In genomic region chr10:118621304-118621942, GRCh38 we compare ENCODE assay signal across 15 cellular contexts. TPM values are rescaled to one million over a fixed set of nuclear protein-coding genes. Genes with fewer than 3 reads are reported as not detected.
DNase-seq lines count a peak whose midpoint lies in the region; FAIRE-seq and TF ChIP-seq lines count a peak whose summit lies in the region.
"Had no signal": no experiment of that assay in that cellular context is flagged by ENCODE, and none has a peak within 500 bp of the region (broad histone marks: within the 10 kb centered on the region; RNA-seq: fewer than 3 reads in every experiment).

No MANE protein-coding gene starts in this region.

- no peaks in the 10 kb centered on the region for H3K36me3 ChIP-seq in vagina
- H3K36me3 ChIP-seq: adrenal gland had no signal

- intact Hi-C loops in vagina (cut with DNase I): no loop called here

- TF ChIP-seq POLR2A in vagina (IDR thresholded peaks at IDR 0.05) (no peak), GM12891 (IDR thresholded peaks at IDR 0.05; ENCODE audit: low read depth, low read length) (no peak)

- peaks cover 17% of the 10 kb centered on the region for H3K4me1 Mint-ChIP-seq in activated CD4-positive, alpha-beta T cell treated with anti-CD3 and anti-CD28 coated beads, Interleukin-2, amount 10 ng/mL, durations not matched to agents 7 days and 5 days

- no peak for TF ChIP-seq CTCF in vagina (IDR thresholded peaks at IDR 0.05)

- no peaks in the 10 kb centered on the region for H3K27me3 Mint-ChIP-seq in activated CD4-positive, alpha-beta T cell treated with anti-CD3 and anti-CD28 coated beads, Interleukin-2, amount 10 ng/mL, durations not matched to agents 7 days and 5 days

- peak overlapping the region; percentile 40 for H3K27ac ChIP-seq in vagina
- H3K27ac ChIP-seq: adrenal gland, HL-60 had no signal

- no peak for FAIRE-seq in GM12891 (lab: Jason Lieb, UNC)

- no peaks in the 10 kb centered on the region for H3K36me3 Mint-ChIP-seq in activated CD4-positive, alpha-beta T cell treated with anti-CD3 and anti-CD28 coated beads, Interleukin-2, amount 10 ng/mL, durations not matched to agents 7 days and 5 days (ENCODE audit: low read depth)
- H3K36me3 Mint-ChIP-seq: WTC11 had no signal

- CTCF ChIA-PET in activated CD4-positive, alpha-beta T cell treated with anti-CD3 and anti-CD28 coated beads, Interleukin-2, amount 10 ng/mL, durations not matched to agents 7 days and 5 days (lab: Charles Lee): interaction anchor here (1.2 kb wide), 1 partner anchor 17 kb away, joined by 3 read pairs; no protein-coding TSS in a partner anchor

- peak overlapping the region; percentile 79 for H3K27ac Mint-ChIP-seq in activated CD4-positive, alpha-beta T cell treated with anti-CD3 and anti-CD28 coated beads, Interleukin-2, amount 10 ng/mL, durations not matched to agents 7 days and 5 days
- H3K27ac Mint-ChIP-seq: WTC11 had no signal

- H3K9me3 Mint-ChIP-seq in activated CD4-positive, alpha-beta T cell treated with anti-CD3 and anti-CD28 coated beads, Interleukin-2, amount 10 ng/mL, durations not matched to agents 7 days and 5 days: no peaks in the 10 kb centered on the region

- POLR2A ChIA-PET in activated CD4-positive, alpha-beta T cell treated with anti-CD3 and anti-CD28 coated beads, Interleukin-2, amount 10 ng/mL, durations not matched to agents 7 days and 5 days (lab: Charles Lee): no interaction called here

- DNase-seq in stimulated activated naive CD4-positive, alpha-beta T cell (lab: John Stamatoyannopoulos, UW): peak in 4 of 6 experiments; percentile 1 to 65 (median 52)
- no peak for DNase-seq in stimulated activated naive CD4-positive, alpha-beta T cell treated with Interleukin-2 at 50 U/mL for 16 hours (lab: John Stamatoyannopoulos, UW)
- DNase-seq in activated CD4-positive, alpha-beta T cell treated with anti-CD3 and anti-CD28 coated beads, Interleukin-2, amount 10 ng/mL, durations not matched to agents 7 days and 5 days: peak; percentile 54
- DNase-seq in kidney tubule cell (ENCODE audit: low spot score) (peak; percentile 3), vagina (ENCODE audit: extremely low spot score in 2 of 2) (no peak), GM12891 (ENCODE audit: insufficient read length, low spot score) (no peak), dedifferentiated amniotic fluid mesenchymal stem cell (ENCODE audit: extremely low spot score) (no peak), activated gamma-delta T cell treated with Interleukin-2 at 50 U/mL for 16 hours (no peak)
- DNase-seq: adrenal gland, cortex of kidney, NCI-H446 treated with DMSO at 0.1 percent for 48 hours, retina, SHP77 treated with DMSO at 0.1 percent for 48 hours had no signal

- no peak overlapping the region for H3K4me3 ChIP-seq in vagina
- H3K4me3 ChIP-seq: adrenal gland had no signal

- H3K4me1 ChIP-seq in vagina: peaks cover 27% of the 10 kb centered on the region
- H3K4me1 ChIP-seq: adrenal gland had no signal

- H3K27me3 ChIP-seq in vagina: no peaks in the 10 kb centered on the region
- H3K27me3 ChIP-seq: adrenal gland had no signal

- no peak overlapping the region for H3K4me3 Mint-ChIP-seq in activated CD4-positive, alpha-beta T cell treated with anti-CD3 and anti-CD28 coated beads, Interleukin-2, amount 10 ng/mL, durations not matched to agents 7 days and 5 days
- H3K4me3 Mint-ChIP-seq: WTC11 had no signal

- H3K9me3 ChIP-seq in vagina: no peaks in the 10 kb centered on the region
- H3K9me3 ChIP-seq: adrenal gland had no signal

TF ChIP-seq in GM12891, 5 proteins besides CTCF, POLR2A, EP300 and RAD21:
- no peak for TF ChIP-seq SPI1 (IDR thresholded peaks at IDR 0.05; ENCODE audit: low read depth, low read length)
- no peak for TF ChIP-seq POLR2AphosphoS5 (IDR thresholded peaks at IDR 0.05; ENCODE audit: low read depth, low read length)
- no peak for TF ChIP-seq TAF1 (IDR thresholded peaks at IDR 0.05; ENCODE audit: low read depth, low read length)
- no peak for TF ChIP-seq POU2F2 (IDR thresholded peaks at IDR 0.05; ENCODE audit: low read depth, low read length)
- TF ChIP-seq PAX5 (IDR thresholded peaks at IDR 0.05; ENCODE audit: insufficient read depth, low read length, severe bottlenecking): no peak

RNA-seq across cellular contexts. Expression of gene PRLHR, which starts 26.0 kb away (rescaled TPM):
- not detected for total RNA-seq in activated CD4-positive, alpha-beta T cell treated with anti-CD3 and anti-CD28 coated beads, Interleukin-2, amount 10 ng/mL, durations not matched to agents 7 days and 5 days
- total RNA-seq in vagina: 23.1 TPM
- 0.15 TPM for polyA plus RNA-seq in GM12891 (2012; ENCODE audit: low read depth, missing spikeins)
- total RNA-seq: WTC11 had no signal

Comparison
In these comparisons a context has a peak if more than half of its experiments do, and no peak if none do; other contexts are left out.
1. DNase-seq: peak in stimulated activated naive CD4-positive, alpha-beta T cell (4 of 6), activated CD4-positive, alpha-beta T cell treated with anti-CD3 and anti-CD28 coated beads, Interleukin-2, amount 10 ng/mL, durations not matched to agents 7 days and 5 days (single experiment) and kidney tubule cell (single experiment); none in stimulated activated naive CD4-positive, alpha-beta T cell treated with Interleukin-2 at 50 U/mL for 16 hours (single experiment), vagina (0 of 2), GM12891 (single experiment), dedifferentiated amniotic fluid mesenchymal stem cell (single experiment) and activated gamma-delta T cell treated with Interleukin-2 at 50 U/mL for 16 hours (single experiment).
2. RNA of gene PRLHR, which starts 26.0 kb away (total RNA-seq): 23.1 TPM in vagina (single experiment); not detected in activated CD4-positive, alpha-beta T cell treated with anti-CD3 and anti-CD28 coated beads, Interleukin-2, amount 10 ng/mL, durations not matched to agents 7 days and 5 days; every median in the first group is over 10 times any median in the second.